6 cellular contexts compared by ENCODE assay signal in the genomic region with DNA sequence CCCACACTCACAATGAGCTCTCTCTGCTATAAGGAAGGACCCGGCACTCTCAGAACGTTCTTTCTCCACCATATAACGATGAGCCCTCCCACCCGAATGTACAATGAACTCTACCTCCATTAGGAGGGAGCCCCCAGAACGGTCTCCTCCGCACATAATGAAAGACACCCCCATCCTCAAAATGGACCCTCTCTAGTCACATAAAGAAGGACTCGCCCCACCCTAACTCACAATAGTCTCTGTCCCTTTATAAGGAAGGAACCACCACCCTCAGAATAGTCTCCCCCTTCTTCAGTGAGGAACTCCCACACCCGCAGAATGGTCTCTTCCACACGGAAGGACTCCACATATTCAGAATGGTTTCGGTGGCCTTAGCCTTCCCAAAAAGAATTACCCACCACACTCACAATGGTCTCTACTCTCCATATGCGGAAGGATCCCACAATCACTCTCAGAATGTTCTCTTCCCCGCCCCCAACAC. TPM values are rescaled to one million over a fixed set of nuclear protein-coding genes. Genes with fewer than 3 reads are reported as not detected.
DNase-seq lines count a peak whose midpoint lies in the region; ATAC-seq and TF ChIP-seq lines count a peak whose summit lies in the region.

No MANE protein-coding gene starts in this region.

- POLR2A ChIA-PET in WTC11 (lab: Charles Lee) = interaction anchor here (1.1 to 2.3 kb wide), 6 partner anchors 8 to 26 kb away, joined by 3 to 11 read pairs (median 4); a partner anchor contains a TSS

- no peak for TF ChIP-seq POLR2A in right lobe of liver (IDR thresholded peaks at IDR 0.05)

- H3K27me3 Mint-ChIP-seq in WTC11 (ENCODE audit: low read depth) = no peaks in the 10 kb centered on the region

- WGBS in right lobe of liver (ENCODE audit: insufficient coverage, low coverage, low lambda C conversion rate, missing lambda C conversion rate) = 14% methylated on average over 11 of the region's 12 CpGs

- peak overlapping the region; percentile 99 for H3K27ac Mint-ChIP-seq in WTC11

- H3K27ac ChIP-seq in right lobe of liver = peak overlapping the region in 1 of 3 donors; percentile 66

- TF ChIP-seq CTCF in WTC11 (IDR thresholded peaks at IDR 0.05) = no peak
- no peak for TF ChIP-seq CTCF in right lobe of liver (IDR thresholded peaks at IDR 0.05)

- intact Hi-C loops in right lobe of liver (cut with DNase I) = no loop called here

- H3K9me3 ChIP-seq in right lobe of liver = no peaks in the 10 kb centered on the region

- H3K9me3 Mint-ChIP-seq in WTC11 = no peaks in the 10 kb centered on the region

- peaks cover 0 to 5% (median 0%) of the 10 kb centered on the region in 4 donors for H3K4me1 ChIP-seq in right lobe of liver

- peaks cover 0 to 3% (median 0%) of the 10 kb centered on the region in 4 donors for H3K36me3 ChIP-seq in right lobe of liver

- H3K36me3 Mint-ChIP-seq in WTC11 = peaks cover 36% of the 10 kb centered on the region

- H3K27me3 ChIP-seq in right lobe of liver = no peaks in the 10 kb centered on the region

- H3K4me3 ChIP-seq in right lobe of liver = peak overlapping the region; percentile 59 to 72 (median 72)

- H3K4me1 Mint-ChIP-seq in WTC11 = peaks cover 31% of the 10 kb centered on the region

- CTCF ChIA-PET in WTC11 (lab: Charles Lee) = interaction anchor here (1.3 kb wide), 2 partner anchors 17 to 109 kb away, joined by 5 to 6 read pairs; a partner anchor contains a TSS

- ATAC-seq in GM19372 (IDR thresholded peaks at IDR 0.05; ENCODE audit: low read depth, unreplicated experiment) (peak; percentile 8), WTC11 (no peak), right lobe of liver (no peak), HG03457 (IDR thresholded peaks at IDR 0.05; ENCODE audit: unreplicated experiment) (no peak)

- DNase-seq in WTC11 (ENCODE audit: low spot score) (no peak), right lobe of liver (no peak), NCI-H1436 treated with DMSO at 0.1 percent for 48 hours (lab: John Stamatoyannopoulos, UW) (no peak), A172 (ENCODE audit: low spot score) (no peak)

- peak overlapping the region; percentile 94 for H3K4me3 Mint-ChIP-seq in WTC11

TF ChIP-seq in WTC11, 78 proteins besides CTCF, POLR2A, EP300 and RAD21:
- no peak for TF ChIP-seq ESRRA (CRISPR knock-in tag; IDR thresholded peaks at IDR 0.05; ENCODE audit: borderline replicate concordance)
- no peak for TF ChIP-seq ZNF232 (CRISPR knock-in tag; IDR thresholded peaks at IDR 0.05)
- TF ChIP-seq ZNF121 (CRISPR knock-in tag; IDR thresholded peaks at IDR 0.05) = no peak
- no peak for TF ChIP-seq ZNF263 (CRISPR knock-in tag; IDR thresholded peaks at IDR 0.05; ENCODE audit: low read depth)
- TF ChIP-seq, protein P1, sequence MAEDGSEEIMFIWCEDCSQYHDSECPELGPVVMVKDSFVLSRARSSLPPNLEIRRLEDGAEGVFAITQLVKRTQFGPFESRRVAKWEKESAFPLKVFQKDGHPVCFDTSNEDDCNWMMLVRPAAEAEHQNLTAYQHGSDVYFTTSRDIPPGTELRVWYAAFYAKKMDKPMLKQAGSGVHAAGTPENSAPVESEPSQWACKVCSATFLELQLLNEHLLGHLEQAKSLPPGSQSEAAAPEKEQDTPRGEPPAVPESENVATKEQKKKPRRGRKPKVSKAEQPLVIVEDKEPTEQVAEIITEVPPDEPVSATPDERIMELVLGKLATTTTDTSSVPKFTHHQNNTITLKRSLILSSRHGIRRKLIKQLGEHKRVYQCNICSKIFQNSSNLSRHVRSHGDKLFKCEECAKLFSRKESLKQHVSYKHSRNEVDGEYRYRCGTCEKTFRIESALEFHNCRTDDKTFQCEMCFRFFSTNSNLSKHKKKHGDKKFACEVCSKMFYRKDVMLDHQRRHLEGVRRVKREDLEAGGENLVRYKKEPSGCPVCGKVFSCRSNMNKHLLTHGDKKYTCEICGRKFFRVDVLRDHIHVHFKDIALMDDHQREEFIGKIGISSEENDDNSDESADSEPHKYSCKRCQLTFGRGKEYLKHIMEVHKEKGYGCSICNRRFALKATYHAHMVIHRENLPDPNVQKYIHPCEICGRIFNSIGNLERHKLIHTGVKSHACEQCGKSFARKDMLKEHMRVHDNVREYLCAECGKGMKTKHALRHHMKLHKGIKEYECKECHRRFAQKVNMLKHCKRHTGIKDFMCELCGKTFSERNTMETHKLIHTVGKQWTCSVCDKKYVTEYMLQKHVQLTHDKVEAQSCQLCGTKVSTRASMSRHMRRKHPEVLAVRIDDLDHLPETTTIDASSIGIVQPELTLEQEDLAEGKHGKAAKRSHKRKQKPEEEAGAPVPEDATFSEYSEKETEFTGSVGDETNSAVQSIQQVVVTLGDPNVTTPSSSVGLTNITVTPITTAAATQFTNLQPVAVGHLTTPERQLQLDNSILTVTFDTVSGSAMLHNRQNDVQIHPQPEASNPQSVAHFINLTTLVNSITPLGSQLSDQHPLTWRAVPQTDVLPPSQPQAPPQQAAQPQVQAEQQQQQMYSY (CRISPR knock-in tag; IDR thresholded peaks at IDR 0.05) = no peak
- TF ChIP-seq PRRX2 (CRISPR knock-in tag; IDR thresholded peaks at IDR 0.05) = no peak
- TF ChIP-seq ZNF671 (CRISPR knock-in tag; IDR thresholded peaks at IDR 0.05) = no peak

RNA-seq across cellular contexts. Expression of a gene that starts 0.5 kb away (rescaled TPM):
- total RNA-seq in WTC11 (2021) = 18.0 to 21.0 TPM (median 20.2 TPM) in 3 replicates
- 10 to 100 TPM; 15.0 to 19.5 (median 17.3) TPM for total RNA-seq in right lobe of liver
- 18.9 and 32.6 TPM in 2 replicates for total RNA-seq in A172 (2014; rRNA removed; shearing (Covaris generic))

RNA-seq across cellular contexts. Expression of a gene that starts 7.9 kb away (rescaled TPM):
- total RNA-seq in WTC11 (2021) (146 to 184 TPM (median 182 TPM) in 3 replicates), right lobe of liver (1 to 10 TPM; 1.7 to 8.8 (median 6.8) TPM)
- 0.59 and 0.74 TPM in 2 replicates for total RNA-seq in A172 (2014; rRNA removed; shearing (Covaris generic))

RNA-seq across cellular contexts. Expression of a gene that starts 13.2 kb away (rescaled TPM):
- total RNA-seq in WTC11 (2021) (79.4 to 81.2 TPM (median 81.2 TPM) in 3 replicates), right lobe of liver (10 to 100 TPM; 29.8 to 47.1 (median 35.7) TPM)
- 57.4 and 59.2 TPM in 2 replicates for total RNA-seq in A172 (2014; rRNA removed; shearing (Covaris generic))

RNA-seq across cellular contexts. Expression of a gene that starts 13.4 kb away (rescaled TPM):
- total RNA-seq in WTC11 (2021) = 99.6 to 120 TPM (median 114 TPM) in 3 replicates
- total RNA-seq in right lobe of liver = 10 to 100 TPM; 18.2 to 29.5 (median 22.5) TPM
- total RNA-seq in A172 (2014; rRNA removed; shearing (Covaris generic)) = 67.2 and 73.1 TPM in 2 replicates

RNA-seq across cellular contexts. Expression of a gene that starts 46.4 kb away (rescaled TPM):
- 50.9 to 52.6 TPM (median 51.1 TPM) in 3 replicates for total RNA-seq in WTC11 (2021)
- 10 to 100 TPM; 14.4 to 24.1 (median 21.6) TPM for total RNA-seq in right lobe of liver
- total RNA-seq in A172 (2014; rRNA removed; shearing (Covaris generic)) = 26.4 and 31.5 TPM in 2 replicates

Comparison
In these comparisons a context has a peak if more than half of its experiments do, and no peak if none do; other contexts are left out.
1. RNA of a gene that starts 7.9 kb away (total RNA-seq): 146 to 184 TPM in WTC11; 1.7 to 8.8 TPM in right lobe of liver and 0.59 to 0.74 TPM in A172; every median in the first group is over 10 times any median in the second.